ENCODE assay signal across 28 cellular contexts in genomic region chr22:44012172-44012571, GRCh38.
"Had no signal": no experiment of that assay in that cellular context is flagged by ENCODE, and none has a peak within 500 bp of the region (broad histone marks: within the 10 kb centered on the region; RNA-seq: fewer than 3 reads in every experiment).

No MANE protein-coding gene starts in this region.

- DNase-seq: effector CD8-positive, alpha-beta T cell; endodermal cell; foreskin melanocyte; hypothalamus; immature natural killer cell; islet precursor cell; mesenchymal stem cell; mucosa of descending colon; naive B cell; pancreas; retina; right lobe of liver; stimulated activated CD4-positive, alpha-beta T cell treated with anti-CD3 and anti-CD28 coated beads, Interleukin-12 subunit alpha, Interleukin-12 subunit beta, amount 100 ng/mL, for 4 hours; stimulated activated CD4-positive, alpha-beta T cell treated with anti-CD3 and anti-CD28 coated beads, Interleukin-1b, Interleukin-23, amount 100 ng/mL, for 48 hours; stimulated activated CD4-positive, alpha-beta T cell treated with anti-CD3 and anti-CD28 coated beads, Interleukin-4, amount 100 ng/mL, for 1 hour; stimulated activated CD8-positive, alpha-beta memory T cell treated with anti-CD3 and anti-CD28 coated beads, Interleukin-4, amount 100 ng/mL, for 48 hours; stimulated activated naive CD4-positive, alpha-beta T cell; stimulated activated naive CD8-positive, alpha-beta T cell treated with anti-CD3 and anti-CD28 coated beads, Interleukin-15, amount 100 ng/mL, for 72 hours; transverse colon; upper lobe of right lung; uterus had no signal

- H3K27ac ChIP-seq: esophagus muscularis mucosa, neutrophil, pancreas, right lobe of liver, suprapubic skin, upper lobe of right lung, uterus had no signal

- H3K4me3 ChIP-seq: esophagus muscularis mucosa, mucosa of descending colon, pancreas, right lobe of liver, smooth muscle cell, suprapubic skin, transverse colon, upper lobe of right lung, uterus had no signal

- H3K27ac Mint-ChIP-seq: endodermal cell; immature natural killer cell; mesothelial cell of epicardium; natural killer cell treated with Interleukin-12 subunit alpha and Interleukin-12 subunit beta and Interleukin-15 and Interleukin-18, amount 100 ng/mL, for 72 hours; stimulated activated naive CD8-positive, alpha-beta T cell treated with anti-CD3 and anti-CD28 coated beads, Interleukin-15, amount 100 ng/mL, for 72 hours had no signal

- H3K4me1 ChIP-seq: esophagus muscularis mucosa, pancreas, right lobe of liver, transverse colon, upper lobe of right lung, uterus had no signal

- H3K9me3 ChIP-seq: esophagus muscularis mucosa, mucosa of descending colon, neutrophil, pancreas, right lobe of liver, suprapubic skin, transverse colon, upper lobe of right lung, uterus had no signal

- H3K36me3 Mint-ChIP-seq: naive B cell; natural killer cell treated with Interleukin-12 subunit alpha and Interleukin-12 subunit beta and Interleukin-15 and Interleukin-18, amount 100 ng/mL, for 72 hours had no signal

- H3K27me3 ChIP-seq: esophagus muscularis mucosa, neutrophil, pancreas, right lobe of liver, suprapubic skin, transverse colon, upper lobe of right lung, uterus had no signal

- H3K4me3 Mint-ChIP-seq: endodermal cell; immature natural killer cell; mesothelial cell of epicardium; naive B cell; natural killer cell treated with Interleukin-12 subunit alpha and Interleukin-12 subunit beta and Interleukin-15 and Interleukin-18, amount 100 ng/mL, for 72 hours; neural crest cell; stimulated activated naive CD8-positive, alpha-beta T cell treated with anti-CD3 and anti-CD28 coated beads, Interleukin-15, amount 100 ng/mL, for 72 hours had no signal

- H3K4me1 Mint-ChIP-seq: immature natural killer cell; stimulated activated naive CD8-positive, alpha-beta T cell treated with anti-CD3 and anti-CD28 coated beads, Interleukin-15, amount 100 ng/mL, for 72 hours had no signal

- H3K36me3 ChIP-seq: esophagus muscularis mucosa, neutrophil, pancreas, right lobe of liver, suprapubic skin, transverse colon, upper lobe of right lung, uterus had no signal

- H3K27me3 Mint-ChIP-seq: naive B cell; natural killer cell treated with Interleukin-12 subunit alpha and Interleukin-12 subunit beta and Interleukin-15 and Interleukin-18, amount 100 ng/mL, for 72 hours; stimulated activated naive CD8-positive, alpha-beta T cell treated with anti-CD3 and anti-CD28 coated beads, Interleukin-15, amount 100 ng/mL, for 72 hours had no signal

- ATAC-seq: mucosa of descending colon; natural killer cell treated with Interleukin-12 subunit alpha and Interleukin-12 subunit beta and Interleukin-15 and Interleukin-18, amount 100 ng/mL, for 72 hours; stimulated activated naive CD8-positive, alpha-beta T cell treated with anti-CD3 and anti-CD28 coated beads, Interleukin-15, amount 100 ng/mL, for 72 hours; upper lobe of right lung had no signal
